10 cellular contexts compared by ENCODE assay signal in genomic region chr10:88792656-88793055, GRCh38. TPM values are rescaled to one million over a fixed set of nuclear protein-coding genes. Genes with fewer than 3 reads are reported as not detected.
A peak's percentile ranks its signal among the peaks of the same experiment; 100 is the strongest.
DNase-seq lines count a peak whose midpoint lies in the region; ATAC-seq, FAIRE-seq and TF ChIP-seq lines count a peak whose summit lies in the region.
"Had no signal": no experiment of that assay in that cellular context is flagged by ENCODE, and none has a peak within 500 bp of the region (broad histone marks: within the 10 kb centered on the region; RNA-seq: fewer than 3 reads in every experiment).

No MANE protein-coding gene starts in this region.

- CTCF ChIA-PET in Panc1 (lab: Charles Lee): no interaction called here

- BruUV-seq in Panc1 (replicated peaks; lab: Mats Ljungman, UMichigan): no TSS peak

- 0 out of 2 replicates have a peak overlapping the region, but pooled peaks have one; percentile 11 for H3K27ac ChIP-seq in Panc1 (ENCODE audit: low read length)

- FAIRE-seq in GM12892 (lab: Jason Lieb, UNC): peak; percentile 56

- TF ChIP-seq POLR2A in GM12892 (IDR thresholded peaks at IDR 0.05; ENCODE audit: low read depth, low read length): no peak

- TF ChIP-seq CTCF in Panc1 (IDR thresholded peaks at IDR 0.05) (no peak), foreskin fibroblast (IDR thresholded peaks at IDR 0.05; ENCODE audit: low read depth, low read length) (no peak)

- no peaks in the 10 kb centered on the region for H3K9me3 ChIP-seq in Panc1 (ENCODE audit: control insufficient read depth, insufficient read depth, low read depth, low read length)

- POLR2A ChIA-PET in Panc1 (lab: Charles Lee): no interaction called here

- no peaks in the 10 kb centered on the region for H3K9me3 Mint-ChIP-seq in T-helper 2 cell treated with Interferon-gamma antibody and Interleukin-4, amounts not matched to agents 5 μg/mL and 100 μg/mL, for 36 hours
- H3K9me3 Mint-ChIP-seq: endodermal cell, naive B cell had no signal

- DNase-seq in GM12892 (ENCODE audit: insufficient read length) (no peak), Panc1 (ENCODE audit: low read depth, low spot score) (no peak), foreskin fibroblast (peak; percentile 65 to 76), renal cortical epithelial cell (ENCODE audit: low read depth) (peak; percentile 77), DMS53 treated with DMSO at 0.1 percent for 48 hours (lab: John Stamatoyannopoulos, UW; ENCODE audit: unreplicated experiment) (no peak)
- no peak for DNase-seq in T-helper 2 cell treated with Interferon-gamma antibody and Interleukin-4, amounts not matched to agents 5 μg/mL and 100 μg/mL, for 36 hours (ENCODE audit: low spot score)
- DNase-seq: naive B cell had no signal

- H3K36me3 Mint-ChIP-seq in T-helper 2 cell treated with Interferon-gamma antibody and Interleukin-4, amounts not matched to agents 5 μg/mL and 100 μg/mL, for 36 hours (ENCODE audit: low read depth): no peaks in the 10 kb centered on the region
- H3K36me3 Mint-ChIP-seq: naive B cell had no signal

- ATAC-seq in Panc1 (no peak), GM21619 (IDR thresholded peaks at IDR 0.05; ENCODE audit: unreplicated experiment) (no peak), GM21737 (IDR thresholded peaks at IDR 0.05; ENCODE audit: unreplicated experiment) (no peak)

- peaks cover 17% of the 10 kb centered on the region for H3K4me1 Mint-ChIP-seq in T-helper 2 cell treated with Interferon-gamma antibody and Interleukin-4, amounts not matched to agents 5 μg/mL and 100 μg/mL, for 36 hours (ENCODE audit: low read depth)
- H3K4me1 Mint-ChIP-seq: endodermal cell, naive B cell had no signal

- peaks cover 4% of the 10 kb centered on the region; the same call in 1 of the 2 replicates for H3K4me1 ChIP-seq in Panc1 (ENCODE audit: control insufficient read depth, insufficient read depth, low read length)

- H3K27me3 Mint-ChIP-seq in T-helper 2 cell treated with Interferon-gamma antibody and Interleukin-4, amounts not matched to agents 5 μg/mL and 100 μg/mL, for 36 hours (ENCODE audit: low read depth): peaks cover 31% of the 10 kb centered on the region

- intact Hi-C loops in Panc1 (cut with micrococcal nuclease; ENCODE audit: unreplicated experiment): loop anchor here (5.0 kb wide), 1 partner anchor 105 kb away; no protein-coding TSS in a partner anchor

- no peaks in the 10 kb centered on the region for H3K27me3 ChIP-seq in Panc1 (ENCODE audit: control insufficient read depth, insufficient read depth, low read length)

- H3K4me3 ChIP-seq in Panc1 (ENCODE audit: low read depth in 2 of 2, low read length in 2 of 2) (no peak overlapping the region), foreskin fibroblast (ENCODE audit: low read depth in 1 of 2, low read length in 2 of 2) (no peak overlapping the region)

- no peaks in the 10 kb centered on the region for H3K36me3 ChIP-seq in Panc1 (ENCODE audit: control insufficient read depth, insufficient read depth, low read length)

- in situ Hi-C loops in Panc1 (cut with HindIII; ENCODE audit: low pct_unique_long_range_greater_than_20kb, low sequenced_read_pairs): no loop called here

- no peak overlapping the region for H3K4me3 Mint-ChIP-seq in T-helper 2 cell treated with Interferon-gamma antibody and Interleukin-4, amounts not matched to agents 5 μg/mL and 100 μg/mL, for 36 hours
- H3K4me3 Mint-ChIP-seq: endodermal cell, naive B cell had no signal

- H3K27ac Mint-ChIP-seq in T-helper 2 cell treated with Interferon-gamma antibody and Interleukin-4, amounts not matched to agents 5 μg/mL and 100 μg/mL, for 36 hours: no peak overlapping the region
- H3K27ac Mint-ChIP-seq: endodermal cell, naive B cell had no signal

RNA-seq across cellular contexts. Expression of gene LIPM, which starts 9.9 kb away (rescaled TPM):
- not detected for polyA plus RNA-seq in GM12892 (2012; ENCODE audit: missing spikeins)
- total RNA-seq in Panc1 (2021; ENCODE audit: unreplicated experiment) (not detected), renal cortical epithelial cell (not detected in 2 replicates)
- not detected for polyA plus RNA-seq in Panc1 (2012; ENCODE audit: insufficient read length)
- total RNA-seq: endodermal cell had no signal

RNA-seq across cellular contexts. Expression of gene LIPN, which starts 32.8 kb away (rescaled TPM):
- polyA plus RNA-seq in GM12892 (2012; ENCODE audit: missing spikeins): not detected
- total RNA-seq in Panc1 (2021; ENCODE audit: unreplicated experiment) (not detected), renal cortical epithelial cell (not detected in 2 replicates)
- not detected for polyA plus RNA-seq in Panc1 (2012; ENCODE audit: insufficient read length)
- total RNA-seq: endodermal cell had no signal

RNA-seq across cellular contexts. Expression of gene ANKRD22, which starts 59.0 kb away (rescaled TPM):
- polyA plus RNA-seq in GM12892 (2012; ENCODE audit: missing spikeins): 0.38 TPM
- 0.15 TPM for total RNA-seq in Panc1 (2021; ENCODE audit: unreplicated experiment)
- polyA plus RNA-seq in Panc1 (2012; ENCODE audit: insufficient read length): not detected
- total RNA-seq in renal cortical epithelial cell: 0.05 and 1.0 TPM in 2 replicates
- total RNA-seq: endodermal cell had no signal

Comparison
In these comparisons a context has a peak if more than half of its experiments do, and no peak if none do; other contexts are left out.
1. DNase-seq: peak in foreskin fibroblast (2 of 2) and renal cortical epithelial cell (single experiment); none in GM12892 (single experiment), Panc1 (single experiment), DMS53 treated with DMSO at 0.1 percent for 48 hours (single experiment) and T-helper 2 cell treated with Interferon-gamma antibody and Interleukin-4, amounts not matched to agents 5 μg/mL and 100 μg/mL, for 36 hours (single experiment).